ENCODE assay signal across 10 cellular contexts in the genomic region with DNA sequence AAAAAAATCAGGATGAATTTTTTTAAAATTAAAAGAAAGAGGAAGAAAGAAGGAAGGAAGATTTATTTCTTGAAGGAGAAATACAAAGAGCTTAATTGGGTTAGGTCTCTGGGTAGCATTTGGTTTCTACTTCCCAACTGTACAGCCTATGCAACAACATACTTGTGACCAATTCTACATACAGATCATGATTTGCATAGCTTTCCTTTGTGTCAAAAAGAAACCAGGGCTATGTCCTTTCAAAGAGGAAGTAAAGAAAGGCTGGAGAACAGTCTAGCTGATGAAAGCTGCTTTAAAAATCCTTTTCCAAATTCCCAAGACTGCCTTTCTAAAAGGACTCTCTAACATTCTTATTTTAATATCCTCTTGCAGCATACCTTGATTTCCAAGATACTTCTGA. TPM values are rescaled to one million over a fixed set of nuclear protein-coding genes. Genes with fewer than 3 reads are reported as not detected.
DNase-seq lines count a peak whose midpoint lies in the region; ATAC-seq, FAIRE-seq and TF ChIP-seq lines count a peak whose summit lies in the region.
"Had no signal": no experiment of that assay in that cellular context is flagged by ENCODE, and none has a peak within 500 bp of the region (broad histone marks: within the 10 kb centered on the region; RNA-seq: fewer than 3 reads in every experiment).

No MANE protein-coding gene starts in this region.

- intact Hi-C loops in kidney (cut with DNase I), result no loop called here

- H3K36me3 ChIP-seq in kidney (ENCODE audit: control insufficient read depth in 1 of 2, insufficient read depth in 2 of 2, low read length in 2 of 2), result no peaks in the 10 kb centered on the region
- H3K36me3 ChIP-seq: breast epithelium had no signal

- in situ Hi-C loops in ACHN (cut with HindIII; ENCODE audit: low pct_ligation_motif_present, low pct_unique_long_range_greater_than_20kb, low sequenced_read_pairs), result no loop called here

- ATAC-seq in GM21526 (IDR thresholded peaks at IDR 0.05; ENCODE audit: low FRiP score, unreplicated experiment), result peak; percentile 98
- peak; percentile 98 for ATAC-seq in HG03460 (IDR thresholded peaks at IDR 0.05; ENCODE audit: unreplicated experiment)

- H3K4me1 ChIP-seq in kidney (ENCODE audit: control insufficient read depth in 1 of 2, insufficient read depth in 1 of 2, low read depth in 1 of 2, low read length in 2 of 2), result peaks cover 3 to 6% of the 10 kb centered on the region in 2 donors
- H3K4me1 ChIP-seq: breast epithelium, testis had no signal

- DNase-seq in GM12864 (ENCODE audit: low read depth), result peak; percentile 49
- peak; percentile 39 for DNase-seq in fibroblast of pulmonary artery (ENCODE audit: low read depth)
- DNase-seq in NCI-H1092 (lab: John Stamatoyannopoulos, UW), result no peak
- DNase-seq in ACHN, result no peak
- no peak for DNase-seq in kidney
- no peak for DNase-seq in cerebellum (ENCODE audit: low spot score)
- DNase-seq: testis had no signal

- no peak for TF ChIP-seq CTCF in GM12864 (IDR thresholded peaks at IDR 0.05; ENCODE audit: low read depth, low read length, missing control alignments)
- TF ChIP-seq CTCF in fibroblast of pulmonary artery (IDR thresholded peaks at IDR 0.05; ENCODE audit: low read length, missing control alignments), result no peak
- no peak for TF ChIP-seq CTCF in kidney (IDR thresholded peaks at IDR 0.05; ENCODE audit: borderline replicate concordance, extremely low read depth, insufficient read depth)

- no peak overlapping the region for H3K4me3 ChIP-seq in GM12864 (ENCODE audit: low read depth, low read length)
- H3K4me3 ChIP-seq in fibroblast of pulmonary artery (replicated peaks; ENCODE audit: low read depth, low read length), result no peak overlapping the region
- no peak overlapping the region for H3K4me3 ChIP-seq in kidney (ENCODE audit: low read length in 2 of 2)
- H3K4me3 ChIP-seq: breast epithelium, testis had no signal

- H3K27ac ChIP-seq in kidney (ENCODE audit: low read depth in 2 of 2, low read length in 2 of 2), result no peak overlapping the region
- H3K27ac ChIP-seq: breast epithelium, testis had no signal

- no peak for FAIRE-seq in kidney (lab: Jason Lieb, UNC)

- H3K9me3 ChIP-seq in kidney (ENCODE audit: control insufficient read depth in 1 of 2, low read length in 2 of 2), result no peaks in the 10 kb centered on the region
- H3K9me3 ChIP-seq: breast epithelium, testis had no signal

- H3K9ac ChIP-seq in kidney (ENCODE audit: low read length in 2 of 2), result no peak overlapping the region

RNA-seq across cellular contexts. Expression of gene HGD, which starts 6.1 kb away (rescaled TPM):
- 72.0 TPM for total RNA-seq in kidney
- polyA plus RNA-seq in kidney (ENCODE audit: insufficient read depth, low read depth, low replicate concordance), result 251 TPM
- 0.45 TPM for total RNA-seq in cerebellum

RNA-seq across cellular contexts. Expression of gene RABL3, which starts 54.2 kb away (rescaled TPM):
- 30.1 TPM for total RNA-seq in kidney
- 16.9 TPM for polyA plus RNA-seq in kidney (ENCODE audit: insufficient read depth, low read depth, low replicate concordance)
- 17.7 TPM for total RNA-seq in cerebellum

RNA-seq across cellular contexts. Expression of gene GTF2E1, which starts 54.4 kb away (rescaled TPM):
- total RNA-seq in kidney (19.4 TPM), cerebellum (14.4 TPM)
- 5.4 TPM for polyA plus RNA-seq in kidney (ENCODE audit: insufficient read depth, low read depth, low replicate concordance)

Comparison
In these comparisons a context has a peak if more than half of its experiments do, and no peak if none do; other contexts are left out.
1. DNase-seq: peak in GM12864 (single experiment) and fibroblast of pulmonary artery (single experiment); none in NCI-H1092 (single experiment), ACHN (single experiment), kidney (single experiment) and cerebellum (single experiment).
2. RNA of gene HGD, which starts 6.1 kb away (total RNA-seq): 72.0 TPM in kidney (single experiment); 0.45 TPM in cerebellum (single experiment); every median in the first group is over 10 times any median in the second.